In genomic region chr17:39671651-39672521, GRCh38 we compare ENCODE assay signal across 8 cellular contexts. TPM values are rescaled to one million over a fixed set of nuclear protein-coding genes. Genes with fewer than 3 reads are reported as not detected.
DNase-seq lines count a peak whose midpoint lies in the region; ATAC-seq, FAIRE-seq and TF ChIP-seq lines count a peak whose summit lies in the region.

No MANE protein-coding gene starts in this region.

- DNase-seq in GM12891 (ENCODE audit: insufficient read length, low spot score) (no peak), SK-MEL-5 (ENCODE audit: low read depth, low spot score) (peak; percentile 60), frontal cortex (ENCODE audit: low spot score in 2 of 2) (peak; percentile 64 to 72), gastrocnemius medialis (peak in 1 of 2 donors; percentile 62), immature natural killer cell (no peak)

- peaks cover 32 to 57% of the 10 kb centered on the region in 2 donors for H3K4me1 ChIP-seq in gastrocnemius medialis

- intact Hi-C loops in gastrocnemius medialis (cut with DNase I; ENCODE audit: low total_unique reads), result loop anchor here (2.0 kb wide), 1 partner anchor 49 kb away; no protein-coding TSS in a partner anchor

- FAIRE-seq in GM12891 (lab: Jason Lieb, UNC) (peak; percentile 71), frontal cortex (lab: Jason Lieb, UNC) (no peak)

- no peaks in the 10 kb centered on the region for H3K27me3 ChIP-seq in gastrocnemius medialis

- ATAC-seq in gastrocnemius medialis (peak in 1 of 2 donors; percentile 17), HG03342 (IDR thresholded peaks at IDR 0.05; ENCODE audit: unreplicated experiment) (no peak), HG02884 (IDR thresholded peaks at IDR 0.05; ENCODE audit: unreplicated experiment) (no peak)

- TF ChIP-seq CTCF in 22Rv1 (IDR thresholded peaks at IDR 0.05) (peak; percentile 65), gastrocnemius medialis (IDR thresholded peaks at IDR 0.05 in 4 of 5, conservative IDR thresholded peaks at IDR 0.05 in 1 of 5) (peak; percentile 61 to 76 (median 70))

- no peak overlapping the region for H3K4me3 Mint-ChIP-seq in immature natural killer cell

- H3K36me3 Mint-ChIP-seq in immature natural killer cell, result no peaks in the 10 kb centered on the region

- no peaks in the 10 kb centered on the region for H3K9me3 ChIP-seq in gastrocnemius medialis

- no peaks in the 10 kb centered on the region for H3K9me3 Mint-ChIP-seq in immature natural killer cell

- in situ Hi-C loops in SK-MEL-5 (cut with HindIII; ENCODE audit: low pct_unique_long_range_greater_than_20kb, low sequenced_read_pairs) (no loop called here), gastrocnemius medialis (cut with MboI; ENCODE audit: low sequenced_read_pairs in 4 of 4) (loop anchor here in 1 of 4 donors (5.0 kb wide), 1 partner anchor 50 kb away; no protein-coding TSS in a partner anchor)

- peaks cover 0 to 10% (median 0%) of the 10 kb centered on the region in 3 donors for H3K27me3 Mint-ChIP-seq in immature natural killer cell (ENCODE audit: low read depth in 3 of 3)

- H3K27ac ChIP-seq in 22Rv1 (no peak overlapping the region), gastrocnemius medialis (peak overlapping the region; percentile 56 to 99 (median 96))

- peaks cover 26 to 34% of the 10 kb centered on the region in 2 donors for H3K4me1 Mint-ChIP-seq in immature natural killer cell

- H3K36me3 ChIP-seq in gastrocnemius medialis, result no peaks in the 10 kb centered on the region

- no peak overlapping the region for H3K4me3 ChIP-seq in gastrocnemius medialis

- H3K27ac Mint-ChIP-seq in immature natural killer cell, result peak overlapping the region in 3 of 6 donors; percentile 37 to 49 (median 39)

- TF ChIP-seq POLR2A in GM12891 (IDR thresholded peaks at IDR 0.05; ENCODE audit: low read depth, low read length) (no peak), gastrocnemius medialis (IDR thresholded peaks at IDR 0.05) (no peak)

TF ChIP-seq in GM12891, 5 proteins besides CTCF, POLR2A, EP300 and RAD21:
- TF ChIP-seq PAX5 (IDR thresholded peaks at IDR 0.05; ENCODE audit: insufficient read depth, low read length, severe bottlenecking), result no peak
- no peak for TF ChIP-seq POU2F2 (IDR thresholded peaks at IDR 0.05; ENCODE audit: low read depth, low read length)

RNA-seq across cellular contexts. Expression of gene PNMT, which starts 3.6 kb away (rescaled TPM):
- not detected for polyA plus RNA-seq in GM12891 (2012; ENCODE audit: low read depth, missing spikeins)
- not detected in 2 replicates for total RNA-seq in SK-MEL-5 (2014; rRNA removed; shearing (Covaris generic))
- polyA plus RNA-seq in SK-MEL-5 (2015; cell fraction: cytosol; rRNA removed), result not detected in 2 replicates
- polyA plus RNA-seq in SK-MEL-5 (2015; cell fraction: nucleus; rRNA removed), result not detected in 2 replicates
- total RNA-seq in frontal cortex, result 3.7 TPM
- total RNA-seq in gastrocnemius medialis, result 10 to 100 TPM in 1 of 4 donors, 1 to 10 TPM in 3; 2.0 to 11.8 (median 7.1) TPM
- polyA plus RNA-seq in immature natural killer cell, result 1 to 10 TPM in 2 of 3 donors, not detected in 1; 1.4 to 1.6 TPM

RNA-seq across cellular contexts. Expression of gene TCAP, which starts 6.7 kb away (rescaled TPM):
- 0.53 TPM for polyA plus RNA-seq in GM12891 (2012; ENCODE audit: low read depth, missing spikeins)
- total RNA-seq in SK-MEL-5 (2014; rRNA removed; shearing (Covaris generic)), result 0.05 and 0.53 TPM in 2 replicates
- 0.29 and 0.92 TPM in 2 replicates for polyA plus RNA-seq in SK-MEL-5 (2015; cell fraction: cytosol; rRNA removed)
- 3.2 and 3.5 TPM in 2 replicates for polyA plus RNA-seq in SK-MEL-5 (2015; cell fraction: nucleus; rRNA removed)
- 0.82 TPM for total RNA-seq in frontal cortex
- total RNA-seq in gastrocnemius medialis, result 1,000 to 10,000 TPM; 1,768 to 3,088 (median 2,493) TPM
- not detected for polyA plus RNA-seq in immature natural killer cell

RNA-seq across cellular contexts. Expression of gene PGAP3, which starts 16.0 kb away (rescaled TPM):
- 6.9 TPM for polyA plus RNA-seq in GM12891 (2012; ENCODE audit: low read depth, missing spikeins)
- 6.6 and 7.2 TPM in 2 replicates for total RNA-seq in SK-MEL-5 (2014; rRNA removed; shearing (Covaris generic))
- polyA plus RNA-seq in SK-MEL-5 (2015; cell fraction: cytosol; rRNA removed), result 8.9 and 9.6 TPM in 2 replicates
- 33.0 and 38.6 TPM in 2 replicates for polyA plus RNA-seq in SK-MEL-5 (2015; cell fraction: nucleus; rRNA removed)
- total RNA-seq in frontal cortex (8.2 TPM), gastrocnemius medialis (1 to 10 TPM; 4.3 to 9.5 (median 6.1) TPM)
- 10 to 100 TPM; 24.0 to 47.1 (median 37.8) TPM for polyA plus RNA-seq in immature natural killer cell

RNA-seq across cellular contexts. Expression of gene ERBB2, which starts 28.0 kb away (rescaled TPM):
- 2.8 TPM for polyA plus RNA-seq in GM12891 (2012; ENCODE audit: low read depth, missing spikeins)
- total RNA-seq in SK-MEL-5 (2014; rRNA removed; shearing (Covaris generic)), result 11.9 and 12.4 TPM in 2 replicates
- polyA plus RNA-seq in SK-MEL-5 (2015; cell fraction: cytosol; rRNA removed), result 13.7 and 20.6 TPM in 2 replicates
- 31.0 and 35.3 TPM in 2 replicates for polyA plus RNA-seq in SK-MEL-5 (2015; cell fraction: nucleus; rRNA removed)
- total RNA-seq in frontal cortex (6.9 TPM), gastrocnemius medialis (10 to 100 TPM in 3 of 4 donors, 1 to 10 TPM in 1; 6.0 to 26.4 (median 15.3) TPM)
- 10 to 100 TPM; 14.5 to 49.2 (median 25.2) TPM for polyA plus RNA-seq in immature natural killer cell

RNA-seq across cellular contexts. Expression of gene STARD3, which starts 34.9 kb away (rescaled TPM):
- 28.1 TPM for polyA plus RNA-seq in GM12891 (2012; ENCODE audit: low read depth, missing spikeins)
- 21.2 and 32.9 TPM in 2 replicates for total RNA-seq in SK-MEL-5 (2014; rRNA removed; shearing (Covaris generic))
- 127 and 138 TPM in 2 replicates for polyA plus RNA-seq in SK-MEL-5 (2015; cell fraction: cytosol; rRNA removed)
- 182 and 250 TPM in 2 replicates for polyA plus RNA-seq in SK-MEL-5 (2015; cell fraction: nucleus; rRNA removed)
- total RNA-seq in frontal cortex, result 17.5 TPM
- 10 to 100 TPM; 31.0 to 41.7 (median 41.0) TPM for total RNA-seq in gastrocnemius medialis
- polyA plus RNA-seq in immature natural killer cell, result 10 to 100 TPM; 45.1 to 88.6 (median 78.5) TPM

Comparison
In these comparisons a context has a peak if more than half of its experiments do, and no peak if none do; other contexts are left out.
1. DNase-seq: peak in SK-MEL-5 (single experiment) and frontal cortex (2 of 2); none in GM12891 (single experiment) and immature natural killer cell (0 of 3).
2. RNA of gene TCAP, which starts 6.7 kb away (total RNA-seq): 1,768 to 3,088 TPM in gastrocnemius medialis; 0.82 TPM in frontal cortex (single experiment) and 0.05 to 0.53 TPM in SK-MEL-5; every median in the first group is over 100 times any median in the second.